ENCODE assay signal across 7 cellular contexts in the genomic region with DNA sequence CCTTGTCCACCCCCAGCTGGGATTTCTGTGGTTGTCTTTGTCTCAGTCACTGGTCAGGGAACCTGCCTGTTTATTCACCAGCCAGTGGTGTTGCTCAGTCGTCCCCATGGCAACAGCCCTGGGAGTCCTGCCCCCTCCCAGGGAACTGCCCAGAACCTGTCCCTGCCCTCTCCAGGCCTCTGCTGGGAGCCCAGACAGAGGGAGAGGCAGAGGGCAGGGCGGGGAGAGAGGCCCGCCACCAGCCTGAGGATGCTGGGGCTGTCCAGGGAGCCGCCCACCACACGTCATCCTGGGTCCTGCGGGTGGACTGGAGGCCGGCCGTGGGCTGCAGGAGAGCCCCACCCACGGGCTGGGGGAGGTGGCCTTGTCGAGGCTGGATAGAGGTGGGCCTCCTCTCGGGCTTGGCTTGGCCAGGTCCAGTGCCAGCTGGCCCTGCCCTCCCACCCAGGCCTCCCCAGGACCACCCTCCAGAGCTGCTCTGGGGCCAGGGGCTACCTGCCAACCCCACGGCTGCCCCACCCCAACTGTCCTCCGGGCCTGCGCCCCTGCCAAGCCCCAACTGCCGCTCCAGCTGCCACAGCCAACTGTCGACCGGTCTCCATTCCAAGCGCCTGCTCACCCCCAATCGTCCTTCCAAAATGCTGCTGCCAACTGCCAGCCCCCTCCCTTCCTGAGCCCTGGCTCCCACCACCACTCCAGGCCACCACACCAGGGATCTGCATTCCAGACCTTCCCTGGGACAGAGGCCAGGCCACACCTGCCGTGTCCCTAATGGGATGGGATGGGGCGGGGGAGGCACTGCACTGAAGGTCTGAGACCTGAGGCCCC. TPM values are rescaled to one million over a fixed set of nuclear protein-coding genes. Genes with fewer than 3 reads are reported as not detected.
DNase-seq lines count a peak whose midpoint lies in the region; ATAC-seq and TF ChIP-seq lines count a peak whose summit lies in the region.

No MANE protein-coding gene starts in this region.

- TF ChIP-seq EP300 in transverse colon (IDR thresholded peaks at IDR 0.05; ENCODE audit: low read depth) = no peak

- no peaks in the 10 kb centered on the region for H3K9me3 ChIP-seq in HAP-1
- H3K9me3 ChIP-seq in colonic mucosa = no peaks in the 10 kb centered on the region
- H3K9me3 ChIP-seq in transverse colon = no peaks in the 10 kb centered on the region

- no peak for TF ChIP-seq POLR2A in transverse colon (IDR thresholded peaks at IDR 0.05)

- H3K4me1 ChIP-seq in HAP-1 (no peaks in the 10 kb centered on the region), colonic mucosa (peaks cover 10% of the 10 kb centered on the region), transverse colon (peaks cover 5 to 29% (median 27%) of the 10 kb centered on the region in 4 donors)

- H3K27me3 ChIP-seq in HAP-1 (ENCODE audit: low read depth) = no peaks in the 10 kb centered on the region
- H3K27me3 ChIP-seq in colonic mucosa = peaks cover 7% of the 10 kb centered on the region
- H3K27me3 ChIP-seq in transverse colon = peaks cover 21% of the 10 kb centered on the region

- no peak overlapping the region for H3K4me3 ChIP-seq in HAP-1
- H3K4me3 ChIP-seq in colonic mucosa = no peak overlapping the region
- no peak overlapping the region for H3K4me3 ChIP-seq in transverse colon

- TF ChIP-seq CTCF in colonic mucosa (IDR thresholded peaks at IDR 0.05) (no peak), transverse colon (IDR thresholded peaks at IDR 0.05) (no peak)

- no peaks in the 10 kb centered on the region for H3K36me3 ChIP-seq in HAP-1 (replicated peaks)
- H3K36me3 ChIP-seq in colonic mucosa = no peaks in the 10 kb centered on the region
- no peaks in the 10 kb centered on the region for H3K36me3 ChIP-seq in transverse colon

- in situ Hi-C loops in HAP-1 (cut with MboI; ENCODE audit: low sequenced_read_pairs) (no loop called here), transverse colon (cut with MboI; ENCODE audit: low pct_ligation_motif_present in 1 of 4, low pct_unique_long_range_greater_than_20kb in 1 of 4, low sequenced_read_pairs in 3 of 4) (no loop called here)

- no peak overlapping the region for H3K9ac ChIP-seq in colonic mucosa (ENCODE audit: low read depth in 2 of 2, low read length in 2 of 2)

- intact Hi-C loops in colonic mucosa (cut with DNase I) = no loop called here
- intact Hi-C loops in transverse colon (cut with DNase I; ENCODE audit: low total_unique reads) = no loop called here

- H3K27ac ChIP-seq in colonic mucosa (no peak overlapping the region), transverse colon (peak overlapping the region in 3 of 4 donors; percentile 25 to 53 (median 40))

- DNase-seq in HAP-1 (ENCODE audit: low spot score in 2 of 2) = peak; percentile 28 to 85
- DNase-seq in NCI-H748 (lab: John Stamatoyannopoulos, UW; ENCODE audit: unreplicated experiment) = peak; percentile 84
- peak; percentile 88 for DNase-seq in colonic mucosa
- peak; percentile 98 for DNase-seq in kidney tubule cell (ENCODE audit: low spot score)
- peak; percentile 85 for DNase-seq in transverse colon

- ATAC-seq in HG03460 (IDR thresholded peaks at IDR 0.05; ENCODE audit: unreplicated experiment) (no peak), GM18520 (IDR thresholded peaks at IDR 0.05; ENCODE audit: unreplicated experiment) (no peak)

- 22% methylated on average over 13 of the region's 21 CpGs; no CpG with 5 or more reads in 1 of the 2 donors for WGBS in transverse colon (ENCODE audit: low coverage in 1 of 2), 2 donors

RNA-seq across cellular contexts. Expression of a gene that starts 4.2 kb away (rescaled TPM):
- 1 to 10 TPM; 2.1 to 3.2 TPM for total RNA-seq in colonic mucosa
- total RNA-seq in transverse colon = 1 to 10 TPM; 2.3 to 6.0 (median 5.3) TPM

RNA-seq across cellular contexts. Expression of a gene that starts 26.1 kb away (rescaled TPM):
- total RNA-seq in colonic mucosa = not detected
- total RNA-seq in transverse colon = not detected

RNA-seq across cellular contexts. Expression of a gene that starts 29.8 kb away (rescaled TPM):
- 10 to 100 TPM; 54.0 to 66.1 TPM for total RNA-seq in colonic mucosa
- 10 to 100 TPM; 40.8 to 67.0 (median 62.6) TPM for total RNA-seq in transverse colon

RNA-seq across cellular contexts. Expression of a gene that starts 59.7 kb away (rescaled TPM):
- total RNA-seq in colonic mucosa (10 to 100 TPM; 58.9 to 63.9 TPM), transverse colon (10 to 100 TPM; 59.9 to 77.3 (median 71.4) TPM)
